ENCODE assay signal across 9 cellular contexts in the genomic region with DNA sequence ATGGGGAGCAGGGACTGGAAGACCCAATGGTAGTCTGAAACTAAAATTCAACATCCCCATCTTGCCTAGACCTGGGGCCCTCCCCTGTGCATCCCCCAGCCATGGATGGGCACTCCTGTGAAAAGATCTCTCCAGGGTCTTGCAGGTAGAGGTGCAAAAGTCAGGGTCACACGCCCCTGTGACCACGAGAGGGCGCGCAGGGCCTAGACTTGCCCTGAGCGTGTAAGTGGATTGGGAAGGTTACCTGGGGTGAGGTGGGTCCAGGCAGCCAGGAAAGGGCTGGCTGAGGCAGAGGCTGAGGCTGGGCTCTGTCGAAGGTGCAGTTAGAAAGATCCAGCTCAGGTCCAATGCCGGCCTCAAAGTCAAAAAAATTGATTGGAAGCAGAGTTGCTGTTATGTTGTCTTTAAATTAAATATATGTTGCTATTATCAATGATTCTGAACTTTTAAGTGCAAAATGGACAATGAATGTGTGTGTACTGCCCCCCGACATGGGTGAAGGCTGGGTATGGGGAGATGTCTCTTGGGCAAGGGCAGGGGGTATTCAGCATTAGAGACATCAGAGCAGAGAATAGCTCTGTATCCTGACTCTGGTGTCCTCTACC. TPM values are rescaled to one million over a fixed set of nuclear protein-coding genes. Genes with fewer than 3 reads are reported as not detected.
DNase-seq lines count a peak whose midpoint lies in the region; ATAC-seq and TF ChIP-seq lines count a peak whose summit lies in the region.
"Had no signal": no experiment of that assay in that cellular context is flagged by ENCODE, and none has a peak within 500 bp of the region (broad histone marks: within the 10 kb centered on the region; RNA-seq: fewer than 3 reads in every experiment).

No MANE protein-coding gene starts in this region.

- H3K27ac ChIP-seq in RWPE2 (ENCODE audit: poor library complexity, severe bottlenecking): no peak overlapping the region
- H3K27ac ChIP-seq in iPS DF 6.9 (ENCODE audit: low read length): no peak overlapping the region

- H3K36me3 Mint-ChIP-seq in activated naive CD8-positive, alpha-beta T cell treated with anti-CD3 and anti-CD28 coated beads, Interleukin-2, amount 50 U/mL, for 24 hours (ENCODE audit: low read depth): no peaks in the 10 kb centered on the region

- TF ChIP-seq RAD21 in Ishikawa (IDR thresholded peaks at IDR 0.05; ENCODE audit: low read depth): peak; percentile 96

- H3K4me3 Mint-ChIP-seq in activated naive CD8-positive, alpha-beta T cell treated with anti-CD3 and anti-CD28 coated beads, Interleukin-2, amount 50 U/mL, for 24 hours: no peak overlapping the region

- no peaks in the 10 kb centered on the region for H3K9me3 Mint-ChIP-seq in activated naive CD8-positive, alpha-beta T cell treated with anti-CD3 and anti-CD28 coated beads, Interleukin-2, amount 50 U/mL, for 24 hours

- DNase-seq in Daoy (ENCODE audit: low read depth) (peak; percentile 75), RWPE2 (ENCODE audit: low spot score) (no peak), iPS DF 6.9 (ENCODE audit: low read depth, low spot score) (peak; percentile 78), sciatic nerve (ENCODE audit: low spot score) (no peak), hippocampal formation (lab: John Stamatoyannopoulos, UW) (no peak)
- DNase-seq in activated naive CD8-positive, alpha-beta T cell treated with anti-CD3 and anti-CD28 coated beads, Interleukin-2, amount 50 U/mL, for 24 hours: peak; percentile 74
- peak; percentile 61 to 65 for DNase-seq in stimulated activated CD4-positive, alpha-beta T cell treated with anti-CD3 and anti-CD28 coated beads, Interleukin-2, amount 100 ng/mL, for 48 hours

- H3K9me3 ChIP-seq in RWPE2 (ENCODE audit: severe bottlenecking) (no peaks in the 10 kb centered on the region), iPS DF 6.9 (ENCODE audit: control insufficient read depth, insufficient read depth, low read length) (no peaks in the 10 kb centered on the region)

- ATAC-seq in RWPE2 (ENCODE audit: low read depth) (peak; percentile 78), sciatic nerve (no peak)
- ATAC-seq in activated naive CD8-positive, alpha-beta T cell treated with anti-CD3 and anti-CD28 coated beads, Interleukin-2, amount 50 U/mL, for 24 hours: peak; percentile 65

- intact Hi-C loops in sciatic nerve (cut with DNase I): loop anchor here (5.0 kb wide), 1 partner anchor 67 kb away; no protein-coding TSS in a partner anchor

- peak; percentile 92 for TF ChIP-seq CTCF in RWPE2 (IDR thresholded peaks at IDR 0.05; ENCODE audit: poor library complexity, severe bottlenecking)

- no peak overlapping the region for H3K4me3 ChIP-seq in RWPE2 (ENCODE audit: severe bottlenecking)
- no peak overlapping the region for H3K4me3 ChIP-seq in iPS DF 6.9 (ENCODE audit: low read length)

- H3K36me3 ChIP-seq in RWPE2 (ENCODE audit: low read depth) (no peaks in the 10 kb centered on the region), iPS DF 6.9 (ENCODE audit: control insufficient read depth, insufficient read depth, low read length) (no peaks in the 10 kb centered on the region)

- H3K4me1 Mint-ChIP-seq in activated naive CD8-positive, alpha-beta T cell treated with anti-CD3 and anti-CD28 coated beads, Interleukin-2, amount 50 U/mL, for 24 hours: no peaks in the 10 kb centered on the region

- WGBS in iPS DF 6.9 (ENCODE audit: insufficient coverage, insufficient read length): no CpG with 5 or more reads among the region's 8 CpGs

- H3K27ac Mint-ChIP-seq in activated naive CD8-positive, alpha-beta T cell treated with anti-CD3 and anti-CD28 coated beads, Interleukin-2, amount 50 U/mL, for 24 hours: no peak overlapping the region

- TF ChIP-seq EP300 in Ishikawa (IDR thresholded peaks at IDR 0.05; ENCODE audit: borderline replicate concordance): no peak

- H3K27me3 ChIP-seq in RWPE2 (ENCODE audit: insufficient read depth, poor library complexity, severe bottlenecking): peaks cover 1% of the 10 kb centered on the region
- H3K27me3 ChIP-seq in iPS DF 6.9 (ENCODE audit: control insufficient read depth, insufficient read depth, low read length): peaks cover 8% of the 10 kb centered on the region

- H3K27me3 Mint-ChIP-seq in activated naive CD8-positive, alpha-beta T cell treated with anti-CD3 and anti-CD28 coated beads, Interleukin-2, amount 50 U/mL, for 24 hours: peaks cover 52% of the 10 kb centered on the region

- peaks cover 10% of the 10 kb centered on the region for H3K4me1 ChIP-seq in RWPE2 (ENCODE audit: insufficient read depth, poor library complexity, severe bottlenecking)
- H3K4me1 ChIP-seq in iPS DF 6.9 (ENCODE audit: control insufficient read depth, insufficient read depth, low read length): peaks cover 2% of the 10 kb centered on the region; the same call in 1 of the 2 replicates

TF ChIP-seq in Ishikawa, 13 proteins besides CTCF, POLR2A, EP300 and RAD21:
- no peak for TF ChIP-seq TAF1 (IDR thresholded peaks at IDR 0.05; ENCODE audit: low read depth)
- TF ChIP-seq TCF12 (IDR thresholded peaks at IDR 0.05; ENCODE audit: low read depth): no peak
- TF ChIP-seq YY1 (IDR thresholded peaks at IDR 0.05; ENCODE audit: low read depth): no peak
- TF ChIP-seq, protein P1, sequence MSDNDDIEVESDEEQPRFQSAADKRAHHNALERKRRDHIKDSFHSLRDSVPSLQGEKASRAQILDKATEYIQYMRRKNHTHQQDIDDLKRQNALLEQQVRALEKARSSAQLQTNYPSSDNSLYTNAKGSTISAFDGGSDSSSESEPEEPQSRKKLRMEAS (IDR thresholded peaks at IDR 0.05): no peak
- TF ChIP-seq, protein P2, sequence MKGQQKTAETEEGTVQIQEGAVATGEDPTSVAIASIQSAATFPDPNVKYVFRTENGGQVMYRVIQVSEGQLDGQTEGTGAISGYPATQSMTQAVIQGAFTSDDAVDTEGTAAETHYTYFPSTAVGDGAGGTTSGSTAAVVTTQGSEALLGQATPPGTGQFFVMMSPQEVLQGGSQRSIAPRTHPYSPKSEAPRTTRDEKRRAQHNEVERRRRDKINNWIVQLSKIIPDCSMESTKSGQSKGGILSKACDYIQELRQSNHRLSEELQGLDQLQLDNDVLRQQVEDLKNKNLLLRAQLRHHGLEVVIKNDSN (IDR thresholded peaks at IDR 0.05): no peak
- no peak for TF ChIP-seq NFIC (IDR thresholded peaks at IDR 0.05)
- TF ChIP-seq, protein P3, sequence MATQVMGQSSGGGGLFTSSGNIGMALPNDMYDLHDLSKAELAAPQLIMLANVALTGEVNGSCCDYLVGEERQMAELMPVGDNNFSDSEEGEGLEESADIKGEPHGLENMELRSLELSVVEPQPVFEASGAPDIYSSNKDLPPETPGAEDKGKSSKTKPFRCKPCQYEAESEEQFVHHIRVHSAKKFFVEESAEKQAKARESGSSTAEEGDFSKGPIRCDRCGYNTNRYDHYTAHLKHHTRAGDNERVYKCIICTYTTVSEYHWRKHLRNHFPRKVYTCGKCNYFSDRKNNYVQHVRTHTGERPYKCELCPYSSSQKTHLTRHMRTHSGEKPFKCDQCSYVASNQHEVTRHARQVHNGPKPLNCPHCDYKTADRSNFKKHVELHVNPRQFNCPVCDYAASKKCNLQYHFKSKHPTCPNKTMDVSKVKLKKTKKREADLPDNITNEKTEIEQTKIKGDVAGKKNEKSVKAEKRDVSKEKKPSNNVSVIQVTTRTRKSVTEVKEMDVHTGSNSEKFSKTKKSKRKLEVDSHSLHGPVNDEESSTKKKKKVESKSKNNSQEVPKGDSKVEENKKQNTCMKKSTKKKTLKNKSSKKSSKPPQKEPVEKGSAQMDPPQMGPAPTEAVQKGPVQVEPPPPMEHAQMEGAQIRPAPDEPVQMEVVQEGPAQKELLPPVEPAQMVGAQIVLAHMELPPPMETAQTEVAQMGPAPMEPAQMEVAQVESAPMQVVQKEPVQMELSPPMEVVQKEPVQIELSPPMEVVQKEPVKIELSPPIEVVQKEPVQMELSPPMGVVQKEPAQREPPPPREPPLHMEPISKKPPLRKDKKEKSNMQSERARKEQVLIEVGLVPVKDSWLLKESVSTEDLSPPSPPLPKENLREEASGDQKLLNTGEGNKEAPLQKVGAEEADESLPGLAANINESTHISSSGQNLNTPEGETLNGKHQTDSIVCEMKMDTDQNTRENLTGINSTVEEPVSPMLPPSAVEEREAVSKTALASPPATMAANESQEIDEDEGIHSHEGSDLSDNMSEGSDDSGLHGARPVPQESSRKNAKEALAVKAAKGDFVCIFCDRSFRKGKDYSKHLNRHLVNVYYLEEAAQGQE (IDR thresholded peaks at IDR 0.05; ENCODE audit: low read depth): no peak
- no peak for TF ChIP-seq EGR1 (IDR thresholded peaks at IDR 0.05)
- TF ChIP-seq CEBPB (IDR thresholded peaks at IDR 0.05): no peak
- TF ChIP-seq CREB1 (IDR thresholded peaks at IDR 0.05; ENCODE audit: low read depth): no peak

RNA-seq across cellular contexts. Expression of a gene that starts 4.8 kb away (rescaled TPM):
- total RNA-seq in Daoy (2014; rRNA removed; shearing (Covaris generic)): not detected in 2 replicates
- not detected for total RNA-seq in sciatic nerve
- total RNA-seq: T-helper 2 cell treated with Interferon-gamma antibody and Interleukin-4, amounts not matched to agents 100 ng/mL and 5 ng/mL, for 36 hours had no signal

RNA-seq across cellular contexts. Expression of a gene that starts 24.3 kb away (rescaled TPM):
- total RNA-seq in Daoy (2014; rRNA removed; shearing (Covaris generic)): 57.1 and 62.2 TPM in 2 replicates
- total RNA-seq in sciatic nerve: 183 TPM

Comparison
In these comparisons a context has a peak if more than half of its experiments do, and no peak if none do; other contexts are left out.
1. DNase-seq: peak in Daoy (single experiment), activated naive CD8-positive, alpha-beta T cell treated with anti-CD3 and anti-CD28 coated beads, Interleukin-2, amount 50 U/mL, for 24 hours (single experiment), iPS DF 6.9 (single experiment) and stimulated activated CD4-positive, alpha-beta T cell treated with anti-CD3 and anti-CD28 coated beads, Interleukin-2, amount 100 ng/mL, for 48 hours (2 of 2); none in RWPE2 (single experiment), sciatic nerve (single experiment) and hippocampal formation (0 of 2).